Comparison of ENCODE assay signal across 2 cellular contexts in genomic region chr11:93807980-93808379, GRCh38.
TF ChIP-seq lines count a peak whose summit lies in the region.

No MANE protein-coding gene starts in this region.

TF ChIP-seq in HepG2, 621 proteins besides CTCF, POLR2A, EP300 and RAD21:
- TF ChIP-seq ZNF121 (CRISPR knock-in tag; IDR thresholded peaks at IDR 0.05) (0 out of 2 replicates have a peak, but pooled peaks have one; percentile 36), DNMT1 (CRISPR knock-in tag; IDR thresholded peaks at IDR 0.05) (no peak)

TF ChIP-seq in WTC11, 78 proteins besides CTCF, POLR2A, EP300 and RAD21:
- no peak for TF ChIP-seq FOXK1 (CRISPR knock-in tag; IDR thresholded peaks at IDR 0.05)
- peak; percentile 57; the same call in 1 of the 2 replicates for TF ChIP-seq ZNF121 (CRISPR knock-in tag; IDR thresholded peaks at IDR 0.05)
